Comparison of ENCODE assay signal across 8 cellular contexts in the genomic region with DNA sequence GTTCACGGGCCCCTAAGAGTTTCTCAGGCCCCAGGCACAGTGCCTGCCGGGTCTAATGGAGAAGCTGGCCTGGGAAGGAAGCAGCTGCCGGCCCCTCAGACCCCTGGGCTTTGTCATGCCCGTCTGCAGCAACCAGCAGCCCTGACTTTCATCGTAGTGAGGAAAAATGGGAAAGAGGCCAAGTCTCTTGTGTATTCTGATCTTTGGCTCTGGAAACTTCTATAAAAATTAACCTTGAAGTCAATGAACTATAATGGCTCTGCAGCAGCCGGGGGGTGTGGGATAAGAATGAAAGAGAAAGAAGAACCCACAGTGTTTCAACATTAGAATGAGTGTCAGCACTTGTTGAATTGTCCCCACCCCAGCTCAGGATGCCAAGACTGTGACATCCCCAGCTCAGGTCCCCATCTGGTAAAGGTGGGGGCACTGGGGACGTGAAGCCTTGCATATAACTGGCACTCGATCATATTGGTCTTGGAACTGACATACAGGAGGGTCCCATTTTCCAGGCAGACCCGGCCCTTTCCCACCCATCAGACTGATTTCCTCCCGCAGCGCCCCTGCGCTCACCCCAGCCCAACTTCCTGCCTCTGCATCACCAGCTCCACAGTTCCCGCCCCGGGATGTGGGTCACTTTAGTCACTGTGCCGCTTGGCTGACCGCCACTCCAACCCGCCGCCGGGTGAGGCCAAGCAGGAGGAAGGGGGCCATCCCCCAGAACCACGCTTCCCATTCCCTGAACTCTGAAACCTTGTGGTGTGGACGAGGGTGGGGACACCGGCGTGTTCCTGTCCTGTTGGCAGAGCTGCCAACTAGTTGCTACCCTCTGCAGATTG. TPM values are rescaled to one million over a fixed set of nuclear protein-coding genes. Genes with fewer than 3 reads are reported as not detected.
DNase-seq lines count a peak whose midpoint lies in the region; ATAC-seq and TF ChIP-seq lines count a peak whose summit lies in the region.

No MANE protein-coding gene starts in this region.

- no peak for TF ChIP-seq CTCF in heart left ventricle (IDR thresholded peaks at IDR 0.05)

- WGBS in heart left ventricle, 4 donors: 3 to 6% (median 5%) methylated on average over 22 to 23 of the region's 23 CpGs

- H3K36me3 Mint-ChIP-seq in activated naive CD4-positive, alpha-beta T cell treated with anti-CD3 and anti-CD28 coated beads, Interleukin-2, amount 10 ng/mL, durations not matched to agents 7 days and 5 days: no peaks in the 10 kb centered on the region
- no peaks in the 10 kb centered on the region for H3K36me3 Mint-ChIP-seq in activated CD8-positive, alpha-beta memory T cell treated with anti-CD3 and anti-CD28 coated beads, Interleukin-2, amount 10 ng/mL, durations not matched to agents 7 days and 5 days

- ATAC-seq in activated CD8-positive, alpha-beta memory T cell treated with anti-CD3 and anti-CD28 coated beads, Interleukin-2, amount 10 ng/mL, durations not matched to agents 7 days and 5 days: peak; percentile 84
- ATAC-seq in heart left ventricle (peak; percentile 39 to 81 (median 69)), sciatic nerve (peak; percentile 66), HG03159 (IDR thresholded peaks at IDR 0.05; ENCODE audit: unreplicated experiment) (no peak)

- in situ Hi-C loops in KBM-7 (cut with MboI; ENCODE audit: low pct_unique_long_range_greater_than_20kb, low sequenced_read_pairs): no loop called here

- H3K4me1 ChIP-seq in heart left ventricle: peaks cover 4 to 85% (median 58%) of the 10 kb centered on the region in 12 donors

- no peaks in the 10 kb centered on the region for H3K27me3 ChIP-seq in heart left ventricle

- H3K9me3 Mint-ChIP-seq in activated naive CD4-positive, alpha-beta T cell treated with anti-CD3 and anti-CD28 coated beads, Interleukin-2, amount 10 ng/mL, durations not matched to agents 7 days and 5 days: no peaks in the 10 kb centered on the region
- no peaks in the 10 kb centered on the region for H3K9me3 Mint-ChIP-seq in activated CD8-positive, alpha-beta memory T cell treated with anti-CD3 and anti-CD28 coated beads, Interleukin-2, amount 10 ng/mL, durations not matched to agents 7 days and 5 days (ENCODE audit: low read depth)

- H3K36me3 ChIP-seq in heart left ventricle: peaks cover 0 to 87% (median 68%) of the 10 kb centered on the region in 9 donors

- intact Hi-C loops in heart left ventricle (cut with DNase I): no loop called here
- intact Hi-C loops in sciatic nerve (cut with DNase I): no loop called here

- peak overlapping the region in 5 of 12 donors; percentile 0 to 16 (median 12) for H3K4me3 ChIP-seq in heart left ventricle

- peak; percentile 38 for DNase-seq in activated naive CD4-positive, alpha-beta T cell treated with anti-CD3 and anti-CD28 coated beads, Interleukin-2, amount 10 ng/mL, durations not matched to agents 7 days and 5 days
- DNase-seq in activated naive CD4-positive, alpha-beta T cell (lab: John Stamatoyannopoulos, UW): no peak
- peak; percentile 39 for DNase-seq in KBM-7
- DNase-seq in activated CD8-positive, alpha-beta memory T cell treated with anti-CD3 and anti-CD28 coated beads, Interleukin-2, amount 10 ng/mL, durations not matched to agents 7 days and 5 days: peak; percentile 78
- DNase-seq in heart left ventricle: peak; percentile 88 to 94 (median 93)
- DNase-seq in sciatic nerve (ENCODE audit: low spot score): peak; percentile 83
- DNase-seq in OCI-M2 (lab: John Stamatoyannopoulos, UW; ENCODE audit: unreplicated experiment): no peak

- no peak for TF ChIP-seq POLR2A in heart left ventricle (IDR thresholded peaks at IDR 0.05)

- peak overlapping the region; percentile 55 for H3K27ac Mint-ChIP-seq in activated naive CD4-positive, alpha-beta T cell treated with anti-CD3 and anti-CD28 coated beads, Interleukin-2, amount 10 ng/mL, durations not matched to agents 7 days and 5 days
- peak overlapping the region; percentile 79 for H3K27ac Mint-ChIP-seq in activated CD8-positive, alpha-beta memory T cell treated with anti-CD3 and anti-CD28 coated beads, Interleukin-2, amount 10 ng/mL, durations not matched to agents 7 days and 5 days

- no peak overlapping the region for H3K4me3 Mint-ChIP-seq in activated naive CD4-positive, alpha-beta T cell treated with anti-CD3 and anti-CD28 coated beads, Interleukin-2, amount 10 ng/mL, durations not matched to agents 7 days and 5 days
- H3K4me3 Mint-ChIP-seq in activated CD8-positive, alpha-beta memory T cell treated with anti-CD3 and anti-CD28 coated beads, Interleukin-2, amount 10 ng/mL, durations not matched to agents 7 days and 5 days: peak overlapping the region; percentile 49

- CTCF ChIA-PET in activated naive CD4-positive, alpha-beta T cell treated with anti-CD3 and anti-CD28 coated beads, Interleukin-2, amount 10 ng/mL, durations not matched to agents 7 days and 5 days (lab: Charles Lee): interaction anchor here (1.0 to 1.5 kb wide), 3 partner anchors 39 to 95 kb away, joined by 4 to 6 read pairs (median 4); no protein-coding TSS in a partner anchor
- CTCF ChIA-PET in activated CD8-positive, alpha-beta memory T cell treated with anti-CD3 and anti-CD28 coated beads, Interleukin-2, amount 10 ng/mL, durations not matched to agents 7 days and 5 days (lab: Charles Lee): interaction anchor here (0.8 to 1.7 kb wide), 5 partner anchors 9 to 39 kb away, joined by 3 to 4 read pairs (median 3); no protein-coding TSS in a partner anchor

- H3K27me3 Mint-ChIP-seq in activated naive CD4-positive, alpha-beta T cell treated with anti-CD3 and anti-CD28 coated beads, Interleukin-2, amount 10 ng/mL, durations not matched to agents 7 days and 5 days: peaks cover 34% of the 10 kb centered on the region
- peaks cover 2% of the 10 kb centered on the region for H3K27me3 Mint-ChIP-seq in activated CD8-positive, alpha-beta memory T cell treated with anti-CD3 and anti-CD28 coated beads, Interleukin-2, amount 10 ng/mL, durations not matched to agents 7 days and 5 days

- H3K4me1 Mint-ChIP-seq in activated naive CD4-positive, alpha-beta T cell treated with anti-CD3 and anti-CD28 coated beads, Interleukin-2, amount 10 ng/mL, durations not matched to agents 7 days and 5 days: peaks cover 12% of the 10 kb centered on the region
- H3K4me1 Mint-ChIP-seq in activated CD8-positive, alpha-beta memory T cell treated with anti-CD3 and anti-CD28 coated beads, Interleukin-2, amount 10 ng/mL, durations not matched to agents 7 days and 5 days: peaks cover 23% of the 10 kb centered on the region

- H3K9me3 ChIP-seq in heart left ventricle: no peaks in the 10 kb centered on the region

- H3K27ac ChIP-seq in heart left ventricle: peak overlapping the region; percentile 60 to 96 (median 90)

RNA-seq across cellular contexts. Expression of gene TGM2, which starts 12.7 kb away (rescaled TPM):
- under 1 TPM; 0.35 TPM for total RNA-seq in activated CD8-positive, alpha-beta memory T cell treated with anti-CD3 and anti-CD28 coated beads, Interleukin-2, amount 10 ng/mL, durations not matched to agents 7 days and 5 days
- 1,000 to 10,000 TPM in 1 of 9 donors, 100 to 1,000 TPM in 8; 271 to 1,146 (median 567) TPM for total RNA-seq in heart left ventricle
- polyA plus RNA-seq in heart left ventricle: 100 to 1,000 TPM; 211 to 972 TPM
- 70.3 TPM for total RNA-seq in sciatic nerve

Comparison
In these comparisons a context has a peak if more than half of its experiments do, and no peak if none do; other contexts are left out.
1. DNase-seq: peak in activated naive CD4-positive, alpha-beta T cell treated with anti-CD3 and anti-CD28 coated beads, Interleukin-2, amount 10 ng/mL, durations not matched to agents 7 days and 5 days (single experiment), KBM-7 (single experiment), activated CD8-positive, alpha-beta memory T cell treated with anti-CD3 and anti-CD28 coated beads, Interleukin-2, amount 10 ng/mL, durations not matched to agents 7 days and 5 days (single experiment), heart left ventricle (5 of 5) and sciatic nerve (single experiment); none in activated naive CD4-positive, alpha-beta T cell (0 of 4) and OCI-M2 (single experiment).
2. RNA of gene TGM2, which starts 12.7 kb away (total RNA-seq): 271 to 1,146 TPM in heart left ventricle and 70.3 TPM in sciatic nerve (single experiment); 0.35 TPM in activated CD8-positive, alpha-beta memory T cell treated with anti-CD3 and anti-CD28 coated beads, Interleukin-2, amount 10 ng/mL, durations not matched to agents 7 days and 5 days; every median in the first group is over 10 times any median in the second.